Comparison of ENCODE assay signal across 23 cellular contexts in genomic region chr1:52593495-52593894, GRCh38. TPM values are rescaled to one million over a fixed set of nuclear protein-coding genes. Genes with fewer than 3 reads are reported as not detected.
DNase-seq lines count a peak whose midpoint lies in the region; ATAC-seq, FAIRE-seq and TF ChIP-seq lines count a peak whose summit lies in the region.
"Had no signal": no experiment of that assay in that cellular context is flagged by ENCODE, and none has a peak within 500 bp of the region (broad histone marks: within the 10 kb centered on the region; RNA-seq: fewer than 3 reads in every experiment).

No MANE protein-coding gene starts in this region.

- H3K4me3 Mint-ChIP-seq in activated B cell treated with CpG ODN at 0.5 μM for 24 hours = no peak overlapping the region
- H3K4me3 Mint-ChIP-seq: CD14-positive monocyte, T-cell had no signal

- H3K27me3 Mint-ChIP-seq in activated B cell treated with CpG ODN at 0.5 μM for 24 hours = no peaks in the 10 kb centered on the region
- H3K27me3 Mint-ChIP-seq: T-cell had no signal

- H3K27ac ChIP-seq in HepG2 (ENCODE audit: extremely low read length, insufficient read depth, low read length) (no peak overlapping the region), right lobe of liver (no peak overlapping the region), neutrophil (peak overlapping the region; percentile 56), uterus (no peak overlapping the region)
- H3K27ac ChIP-seq: GM23248 had no signal

- CTCF ChIA-PET in HepG2 (lab: Yijun Ruan, JAX; ENCODE audit: low intra/inter-chr PET ratio, low total read pairs) = no interaction called here
- CTCF ChIA-PET in activated B cell treated with CpG ODN at 0.5 μM for 24 hours (lab: Charles Lee) = no interaction called here
- CTCF ChIA-PET in GM10248 (lab: Yijun Ruan, JAX) = interaction anchor here (0.8 to 2.2 kb wide), 8 partner anchors 11 to 93 kb away, joined by 3 to 6 read pairs (median 4); no protein-coding TSS in a partner anchor

- TF ChIP-seq POLR2A in HepG2 (IDR thresholded peaks at IDR 0.05; ENCODE audit: insufficient read depth in 1 of 2, low read depth in 2 of 2, low read length in 2 of 2) (no peak), right lobe of liver (IDR thresholded peaks at IDR 0.05) (no peak), uterus (IDR thresholded peaks at IDR 0.05) (no peak)

- no peak overlapping the region for H3K9ac ChIP-seq in HepG2 (ENCODE audit: insufficient read depth, low read depth, low read length)
- H3K9ac ChIP-seq: GM23248 had no signal

- no peak overlapping the region for H3K4me2 ChIP-seq in HepG2 (ENCODE audit: low read depth, low read length)

- POLR2A ChIA-PET in HepG2 (lab: Yijun Ruan, JAX) = no interaction called here
- POLR2A ChIA-PET in activated B cell treated with CpG ODN at 0.5 μM for 24 hours (lab: Charles Lee) = interaction anchor here (0.5 to 4.4 kb wide), 10 partner anchors 8 to 189 kb away, joined by 3 to 25 read pairs (median 6); partner anchors contain the start of genes GPX7, ORC1, PRPF38A and SHISAL2A
- POLR2A ChIA-PET in GM10248 (lab: Yijun Ruan, JAX) = interaction anchor here (0.6 kb wide), 1 partner anchor 12 kb away, joined by 5 read pairs; no protein-coding TSS in a partner anchor

- no peak for DNase-seq in HepG2 (ENCODE audit: low spot score)
- no peak for DNase-seq in right lobe of liver
- DNase-seq in activated B cell treated with CpG ODN at 0.5 μM for 24 hours = no peak
- DNase-seq in uterus = no peak
- DNase-seq in mucosa of descending colon = no peak
- no peak for DNase-seq in GM10248 (ENCODE audit: extremely low spot score)
- no peak for DNase-seq in NK-92 treated with Interleukin-12 subunit alpha and Interleukin-12 subunit beta, amount 100 ng/mL, for 24 hours (lab: John Stamatoyannopoulos, UW)
- DNase-seq: 8988T, GM23248, NCI-H1694 treated with DMSO at 0.1 percent for 48 hours, NCI-H2081 treated with DMSO at 0.1 percent for 48 hours, NCI-H2171 treated with DMSO at 0.1 percent for 48 hours, NCI-H446, NCI-H526 treated with DMSO at 0.1 percent for 48 hours, T-cell had no signal

- H3K36me3 ChIP-seq in HepG2 (replicated peaks in 1 of 2; ENCODE audit: control insufficient read depth in 1 of 2, insufficient read depth in 2 of 2, low read length in 2 of 2) (no peaks in the 10 kb centered on the region), right lobe of liver (no peaks in the 10 kb centered on the region), neutrophil (no peaks in the 10 kb centered on the region), uterus (no peaks in the 10 kb centered on the region), mucosa of descending colon (ENCODE audit: low read depth) (no peaks in the 10 kb centered on the region)
- H3K36me3 ChIP-seq: HAP-1 had no signal

- H3K9me3 ChIP-seq in HepG2 (ENCODE audit: low read length) (no peaks in the 10 kb centered on the region), right lobe of liver (no peaks in the 10 kb centered on the region), neutrophil (no peaks in the 10 kb centered on the region), uterus (no peaks in the 10 kb centered on the region), mucosa of descending colon (no peaks in the 10 kb centered on the region)

- no peaks in the 10 kb centered on the region for H3K79me2 ChIP-seq in HepG2 (ENCODE audit: insufficient read depth, low read length)

- no peaks in the 10 kb centered on the region for H3K9me3 Mint-ChIP-seq in activated B cell treated with CpG ODN at 0.5 μM for 24 hours
- H3K9me3 Mint-ChIP-seq: T-cell had no signal

- FAIRE-seq in HepG2 (lab: Jason Lieb, UNC) = no peak
- FAIRE-seq: GM12878 had no signal

- ATAC-seq in HepG2 (no peak), right lobe of liver (no peak), activated B cell treated with CpG ODN at 0.5 μM for 24 hours (ENCODE audit: low read depth) (no peak), mucosa of descending colon (no peak)
- ATAC-seq: GM12878, Panc1, SK-N-SH treated with all-trans-retinoic acid at 6 μM for 48 hours, T-cell had no signal

- TF ChIP-seq CTCF in HepG2 (CRISPR knock-in tag; IDR thresholded peaks at IDR 0.05) (no peak), right lobe of liver (IDR thresholded peaks at IDR 0.05) (no peak), activated B cell treated with CpG ODN at 0.5 μM for 24 hours (IDR thresholded peaks at IDR 0.05) (no peak), neutrophil (IDR thresholded peaks at IDR 0.05) (no peak), uterus (IDR thresholded peaks at IDR 0.05) (no peak), mucosa of descending colon (IDR thresholded peaks at IDR 0.05) (no peak), GM10248 (IDR thresholded peaks at IDR 0.05; ENCODE audit: control extremely low read depth, extremely low read depth, low read depth, missing control alignments) (no peak)

- no peaks in the 10 kb centered on the region; a peak in 1 of 5 replicates for H3K27me3 ChIP-seq in HepG2 (ENCODE audit: control insufficient read depth in 1 of 2, insufficient read depth in 2 of 2, low read length in 2 of 2)
- no peaks in the 10 kb centered on the region for H3K27me3 ChIP-seq in right lobe of liver
- H3K27me3 ChIP-seq in neutrophil = no peaks in the 10 kb centered on the region
- H3K27me3 ChIP-seq in uterus = no peaks in the 10 kb centered on the region

- H3K4me3 ChIP-seq in HepG2 (replicated peaks in 1 of 3; ENCODE audit: insufficient read depth in 1 of 3, low read depth in 2 of 3, low read length in 3 of 3) (no peak overlapping the region), right lobe of liver (no peak overlapping the region), neutrophil (ENCODE audit: low read depth in 1 of 2, low read length in 1 of 2) (no peak overlapping the region), uterus (no peak overlapping the region), mucosa of descending colon (no peak overlapping the region)
- H3K4me3 ChIP-seq: GM12878, GM23248, HAP-1 had no signal

- in situ Hi-C loops in HepG2 (cut with HindIII; ENCODE audit: extremely low pct_ligation_motif_present, low pct_unique_long_range_greater_than_20kb) = no loop called here

- H3K36me3 Mint-ChIP-seq in activated B cell treated with CpG ODN at 0.5 μM for 24 hours (ENCODE audit: low read depth) = no peaks in the 10 kb centered on the region
- H3K36me3 Mint-ChIP-seq: CD14-positive monocyte, T-cell had no signal

- no peak overlapping the region for H2AFZ ChIP-seq in HepG2 (ENCODE audit: low read length)
- H2AFZ ChIP-seq: GM23248 had no signal

- TF ChIP-seq EP300 in HepG2 (IDR thresholded peaks at IDR 0.05; ENCODE audit: low read depth in 2 of 2, low read length in 2 of 2) (no peak), HepG2 (CRISPR knock-in tag; IDR thresholded peaks at IDR 0.05; ENCODE audit: borderline replicate concordance) (no peak)

- no peaks in the 10 kb centered on the region for H4K20me1 ChIP-seq in HepG2 (ENCODE audit: insufficient read depth, low read length)

- 69% methylated on average over 1 of the region's 1 CpG for WGBS in HepG2 (ENCODE audit: low lambda C conversion rate)
- 91% methylated on average over 1 of the region's 1 CpG for WGBS in right lobe of liver (ENCODE audit: insufficient coverage, low coverage, low lambda C conversion rate, missing lambda C conversion rate)

- BruUV-seq in HepG2 (replicated peaks; lab: Mats Ljungman, UMichigan) = no TSS peak

- H3K27ac Mint-ChIP-seq in activated B cell treated with CpG ODN at 0.5 μM for 24 hours = peak overlapping the region; percentile 62
- H3K27ac Mint-ChIP-seq: T-cell had no signal

- intact Hi-C loops in HepG2 (cut with micrococcal nuclease; ENCODE audit: unreplicated experiment) = no loop called here
- intact Hi-C loops in right lobe of liver (cut with DNase I) = no loop called here
- intact Hi-C loops in activated B cell treated with CpG ODN at 0.5 μM for 24 hours (cut with micrococcal nuclease) = loop anchor here (1.0 kb wide), 1 partner anchor 9 kb away; the partner anchor contains the start of gene GPX7
- intact Hi-C loops in uterus (cut with DNase I; ENCODE audit: low total_unique reads) = no loop called here
- intact Hi-C loops in mucosa of descending colon (cut with DNase I, micrococcal nuclease) = no loop called here

- H3K4me1 Mint-ChIP-seq in activated B cell treated with CpG ODN at 0.5 μM for 24 hours = peaks cover 35% of the 10 kb centered on the region

- TF ChIP-seq RAD21 in HepG2 (CRISPR knock-in tag; IDR thresholded peaks at IDR 0.05) = no peak

- H3K4me1 ChIP-seq in HepG2 (ENCODE audit: insufficient read depth, low read length) = peaks cover 14% of the 10 kb centered on the region; the same call in 1 of the 2 replicates
- H3K4me1 ChIP-seq in right lobe of liver = no peaks in the 10 kb centered on the region
- H3K4me1 ChIP-seq in neutrophil (ENCODE audit: control insufficient read depth in 1 of 2, insufficient read depth in 1 of 2, low read depth in 1 of 2, low read length in 1 of 2) = peaks cover 27 to 33% of the 10 kb centered on the region in 2 experiments
- H3K4me1 ChIP-seq in uterus = no peaks in the 10 kb centered on the region
- no peaks in the 10 kb centered on the region for H3K4me1 ChIP-seq in mucosa of descending colon (ENCODE audit: low read depth)
- H3K4me1 ChIP-seq: HAP-1 had no signal

RNA-seq across cellular contexts. Expression of gene GPX7, which starts 8.7 kb away (rescaled TPM):
- total RNA-seq in HepG2 (2016; rRNA removed; fragmentation: Illumina TruSeq; extraction: Trizol) (10.5 and 14.1 TPM in 2 replicates), right lobe of liver (1 to 10 TPM; 1.6 to 4.3 (median 2.7) TPM), activated B cell treated with CpG ODN at 0.5 μM for 24 hours (20.9 and 22.4 TPM in 2 replicates), uterus (100 to 1,000 TPM in 1 of 4 donors, 10 to 100 TPM in 1, 1 to 10 TPM in 2; 1.8 to 125 (median 9.6) TPM), mucosa of descending colon (1 to 10 TPM in 2 of 3 donors, under 1 TPM in 1; 0.46 to 7.8 (median 4.0) TPM)
- 8.7 and 9.3 TPM in 2 replicates for total RNA-seq in HepG2 (2016; cell fraction: cytosol; rRNA removed; fragmentation: Illumina TruSeq; extraction: Trizol; ENCODE audit: low read depth)
- total RNA-seq in HepG2 (2016; cell fraction: insoluble cytoplasmic fraction; rRNA removed; fragmentation: Illumina TruSeq; extraction: Trizol) = 9.7 and 15.2 TPM in 2 replicates
- total RNA-seq in HepG2 (2016; cell fraction: membrane; rRNA removed; fragmentation: Illumina TruSeq; extraction: Trizol) = 13.8 and 16.2 TPM in 2 replicates
- total RNA-seq in HepG2 (2016; cell fraction: nucleus; rRNA removed; fragmentation: Illumina TruSeq; extraction: Trizol) = 10.8 and 12.2 TPM in 2 replicates
- polyA plus RNA-seq in HepG2 (2011; rRNA removed) = 16.2 and 17.2 TPM in 2 replicates
- polyA plus RNA-seq in HepG2 (2011; cell fraction: cytosol; rRNA removed) = 16.8 and 17.0 TPM in 2 replicates
- 8.6 and 8.7 TPM in 2 replicates for polyA plus RNA-seq in HepG2 (2011; cell fraction: nucleus; rRNA removed)
- 6.8 and 8.6 TPM in 2 replicates for polyA plus RNA-seq in HepG2 (2012)
- 11.6 and 12.7 TPM in 2 replicates for polyA plus RNA-seq in HepG2 (2016; cell fraction: cytosol; fragmentation: Illumina TruSeq; extraction: Trizol; ENCODE audit: low read depth)
- polyA plus RNA-seq in HepG2 (2016; cell fraction: insoluble cytoplasmic fraction; fragmentation: Illumina TruSeq; extraction: Trizol; ENCODE audit: low read depth) = 11.0 and 12.6 TPM in 2 replicates
- 14.9 and 18.3 TPM in 2 replicates for polyA plus RNA-seq in HepG2 (2016; cell fraction: membrane; fragmentation: Illumina TruSeq; extraction: Trizol; ENCODE audit: low read depth)
- 22.5 and 22.7 TPM in 2 replicates for polyA plus RNA-seq in HepG2 (2016; cell fraction: nucleus; fragmentation: Illumina TruSeq; extraction: Trizol; ENCODE audit: insufficient read depth, low read depth)
- polyA minus RNA-seq in HepG2 (2011; rRNA and poly(A)+ RNA removed; ENCODE audit: low replicate concordance) = 14.0 TPM in 1 of 2 replicates, not detected in the other
- polyA minus RNA-seq in HepG2 (2011; cell fraction: cytosol; rRNA and poly(A)+ RNA removed) = 7.2 and 8.1 TPM in 2 replicates
- 3.7 and 3.9 TPM in 2 replicates for polyA minus RNA-seq in HepG2 (2011; cell fraction: nucleus; rRNA and poly(A)+ RNA removed)
- total RNA-seq: HT1080 had no signal

RNA-seq across cellular contexts. Expression of gene SHISAL2A, which starts 39.5 kb away (rescaled TPM):
- total RNA-seq in HepG2 (2016; rRNA removed; fragmentation: Illumina TruSeq; extraction: Trizol) = not detected in 2 replicates
- total RNA-seq in HepG2 (2016; cell fraction: cytosol; rRNA removed; fragmentation: Illumina TruSeq; extraction: Trizol; ENCODE audit: low read depth) = not detected in 2 replicates
- total RNA-seq in HepG2 (2016; cell fraction: insoluble cytoplasmic fraction; rRNA removed; fragmentation: Illumina TruSeq; extraction: Trizol) = not detected in 2 replicates
- total RNA-seq in HepG2 (2016; cell fraction: membrane; rRNA removed; fragmentation: Illumina TruSeq; extraction: Trizol) = not detected in 2 replicates
- total RNA-seq in HepG2 (2016; cell fraction: nucleus; rRNA removed; fragmentation: Illumina TruSeq; extraction: Trizol) = not detected in 2 replicates
- not detected in 2 replicates for polyA plus RNA-seq in HepG2 (2011; rRNA removed)
- polyA plus RNA-seq in HepG2 (2011; cell fraction: cytosol; rRNA removed) = not detected in 2 replicates
- polyA plus RNA-seq in HepG2 (2011; cell fraction: nucleus; rRNA removed) = not detected in 2 replicates
- polyA plus RNA-seq in HepG2 (2012) = not detected in 2 replicates
- polyA plus RNA-seq in HepG2 (2016; cell fraction: cytosol; fragmentation: Illumina TruSeq; extraction: Trizol; ENCODE audit: low read depth) = not detected in 2 replicates
- polyA plus RNA-seq in HepG2 (2016; cell fraction: insoluble cytoplasmic fraction; fragmentation: Illumina TruSeq; extraction: Trizol; ENCODE audit: low read depth) = not detected in 2 replicates
- not detected in 2 replicates for polyA plus RNA-seq in HepG2 (2016; cell fraction: membrane; fragmentation: Illumina TruSeq; extraction: Trizol; ENCODE audit: low read depth)
- polyA plus RNA-seq in HepG2 (2016; cell fraction: nucleus; fragmentation: Illumina TruSeq; extraction: Trizol; ENCODE audit: insufficient read depth, low read depth) = not detected in 2 replicates
- polyA minus RNA-seq in HepG2 (2011; rRNA and poly(A)+ RNA removed; ENCODE audit: low replicate concordance) = not detected in 2 replicates
- not detected in 2 replicates for polyA minus RNA-seq in HepG2 (2011; cell fraction: cytosol; rRNA and poly(A)+ RNA removed)
- not detected in 2 replicates for polyA minus RNA-seq in HepG2 (2011; cell fraction: nucleus; rRNA and poly(A)+ RNA removed)
- not detected for total RNA-seq in right lobe of liver
- 36.8 and 44.2 TPM in 2 replicates for total RNA-seq in activated B cell treated with CpG ODN at 0.5 μM for 24 hours
- total RNA-seq in uterus = under 1 TPM in 2 of 4 donors, not detected in 2; 0.28 to 0.49 TPM
- under 1 TPM in 2 of 3 donors, not detected in 1; 0.72 to 0.78 TPM for total RNA-seq in mucosa of descending colon
- total RNA-seq: GM23248, HT1080, M059J had no signal
- polyA plus RNA-seq: GM23248 had no signal

RNA-seq across cellular contexts. Expression of gene TUT4, which starts 40.6 kb away (rescaled TPM):
- total RNA-seq in HepG2 (2016; rRNA removed; fragmentation: Illumina TruSeq; extraction: Trizol) (44.7 and 47.8 TPM in 2 replicates), right lobe of liver (10 to 100 TPM; 16.1 to 33.0 (median 22.8) TPM), activated B cell treated with CpG ODN at 0.5 μM for 24 hours (143 and 158 TPM in 2 replicates), uterus (100 to 1,000 TPM; 105 to 138 (median 127) TPM), mucosa of descending colon (10 to 100 TPM; 17.9 to 51.7 (median 20.8) TPM)
- total RNA-seq in HepG2 (2016; cell fraction: cytosol; rRNA removed; fragmentation: Illumina TruSeq; extraction: Trizol; ENCODE audit: low read depth) = 31.1 and 33.0 TPM in 2 replicates
- 42.5 and 43.3 TPM in 2 replicates for total RNA-seq in HepG2 (2016; cell fraction: insoluble cytoplasmic fraction; rRNA removed; fragmentation: Illumina TruSeq; extraction: Trizol)
- total RNA-seq in HepG2 (2016; cell fraction: membrane; rRNA removed; fragmentation: Illumina TruSeq; extraction: Trizol) = 26.5 and 32.0 TPM in 2 replicates
- 84.6 and 87.9 TPM in 2 replicates for total RNA-seq in HepG2 (2016; cell fraction: nucleus; rRNA removed; fragmentation: Illumina TruSeq; extraction: Trizol)
- polyA plus RNA-seq in HepG2 (2011; rRNA removed) = 52.8 and 53.5 TPM in 2 replicates
- 17.7 and 21.7 TPM in 2 replicates for polyA plus RNA-seq in HepG2 (2011; cell fraction: cytosol; rRNA removed)
- 158 and 159 TPM in 2 replicates for polyA plus RNA-seq in HepG2 (2011; cell fraction: nucleus; rRNA removed)
- 49.2 and 50.3 TPM in 2 replicates for polyA plus RNA-seq in HepG2 (2012)
- 1.9 and 2.0 TPM in 2 replicates for polyA plus RNA-seq in HepG2 (2016; cell fraction: cytosol; fragmentation: Illumina TruSeq; extraction: Trizol; ENCODE audit: low read depth)
- 40.8 and 44.0 TPM in 2 replicates for polyA plus RNA-seq in HepG2 (2016; cell fraction: insoluble cytoplasmic fraction; fragmentation: Illumina TruSeq; extraction: Trizol; ENCODE audit: low read depth)
- polyA plus RNA-seq in HepG2 (2016; cell fraction: membrane; fragmentation: Illumina TruSeq; extraction: Trizol; ENCODE audit: low read depth) = 5.7 and 9.2 TPM in 2 replicates
- polyA plus RNA-seq in HepG2 (2016; cell fraction: nucleus; fragmentation: Illumina TruSeq; extraction: Trizol; ENCODE audit: insufficient read depth, low read depth) = 169 and 172 TPM in 2 replicates
- polyA minus RNA-seq in HepG2 (2011; rRNA and poly(A)+ RNA removed; ENCODE audit: low replicate concordance) = 33.2 and 43.4 TPM in 2 replicates
- polyA minus RNA-seq in HepG2 (2011; cell fraction: cytosol; rRNA and poly(A)+ RNA removed) = 22.4 and 27.4 TPM in 2 replicates
- polyA minus RNA-seq in HepG2 (2011; cell fraction: nucleus; rRNA and poly(A)+ RNA removed) = 128 and 167 TPM in 2 replicates

Comparison
In these comparisons a context has a peak if more than half of its experiments do, and no peak if none do; other contexts are left out.
1. RNA of gene SHISAL2A, which starts 39.5 kb away (total RNA-seq): 36.8 to 44.2 TPM in activated B cell treated with CpG ODN at 0.5 μM for 24 hours; 0.72 to 0.78 TPM in mucosa of descending colon, 0.28 to 0.49 TPM in uterus, not detected in right lobe of liver and not detected in HepG2; every median in the first group is over 10 times any median in the second.